ENCODE assay signal across 9 cellular contexts in genomic region chr5:88786217-88786560, GRCh38.
DNase-seq lines count a peak whose midpoint lies in the region; ATAC-seq, FAIRE-seq and TF ChIP-seq lines count a peak whose summit lies in the region.
"Had no signal": no experiment of that assay in that cellular context is flagged by ENCODE, and none has a peak within 500 bp of the region (broad histone marks: within the 10 kb centered on the region; RNA-seq: fewer than 3 reads in every experiment).

No MANE protein-coding gene starts in this region.

- H3K4me1 Mint-ChIP-seq in nephron progenitor cell = peaks cover 32% of the 10 kb centered on the region
- H3K4me1 Mint-ChIP-seq in effector memory CD8-positive, alpha-beta T cell (ENCODE audit: low read depth in 2 of 2) = no peaks in the 10 kb centered on the region

- no peak overlapping the region for H3K4me3 Mint-ChIP-seq in nephron progenitor cell
- H3K4me3 Mint-ChIP-seq in effector memory CD8-positive, alpha-beta T cell = no peak overlapping the region

- CTCF ChIA-PET in endothelial cell of umbilical vein (lab: Charles Lee) = interaction anchor here (1.1 to 1.6 kb wide), 4 partner anchors 39 to 97 kb away, joined by 3 to 6 read pairs (median 6); partner anchors contain the start of gene MEF2C

- in situ Hi-C loops in ACHN (cut with HindIII; ENCODE audit: low pct_ligation_motif_present, low pct_unique_long_range_greater_than_20kb, low sequenced_read_pairs) = no loop called here

- peak overlapping the region; percentile 97 for H3K27ac ChIP-seq in endothelial cell of umbilical vein (ENCODE audit: insufficient read depth, low read depth, low read length)

- no peaks in the 10 kb centered on the region for H3K9me1 ChIP-seq in endothelial cell of umbilical vein (replicated peaks; ENCODE audit: control insufficient read depth, extremely low read depth, insufficient read depth, low read length)

- no peaks in the 10 kb centered on the region for H3K9me2 ChIP-seq in Loucy (replicated peaks; ENCODE audit: low read depth, low read length)

- TF ChIP-seq POLR2A in endothelial cell of umbilical vein (IDR thresholded peaks at IDR 0.05; ENCODE audit: low read depth, low read length) = no peak

- H3K9me3 ChIP-seq in Loucy (ENCODE audit: insufficient read depth, low read depth, low read length) (no peaks in the 10 kb centered on the region), endothelial cell of umbilical vein (replicated peaks; ENCODE audit: control insufficient read depth, insufficient read depth, low read length) (no peaks in the 10 kb centered on the region)

- no peak for TF ChIP-seq CTCF in Loucy (conservative IDR thresholded peaks at IDR 0.05; ENCODE audit: low read length)
- no peak for TF ChIP-seq CTCF in endothelial cell of umbilical vein (IDR thresholded peaks at IDR 0.05; ENCODE audit: extremely low read depth in 1 of 2, insufficient read depth in 1 of 2, low read depth in 1 of 2, low read length in 2 of 2)
- TF ChIP-seq CTCF in nephron progenitor cell (IDR thresholded peaks at IDR 0.05) = no peak

- FAIRE-seq in endothelial cell of umbilical vein (lab: Jason Lieb, UNC) = no peak

- peak overlapping the region; percentile 45 for H3K4me3 ChIP-seq in Loucy (ENCODE audit: low read length, poor library complexity, severe bottlenecking)
- H3K4me3 ChIP-seq in endothelial cell of umbilical vein (replicated peaks in 1 of 3; ENCODE audit: insufficient read depth in 1 of 3, low read depth in 1 of 3, low read length in 3 of 3) = no peak overlapping the region

- no peaks in the 10 kb centered on the region for H3F3A ChIP-seq in Loucy (ENCODE audit: low read depth)

- no peaks in the 10 kb centered on the region for H3K36me3 Mint-ChIP-seq in nephron progenitor cell (ENCODE audit: low read depth)
- H3K36me3 Mint-ChIP-seq in effector memory CD8-positive, alpha-beta T cell (ENCODE audit: insufficient read depth) = no peaks in the 10 kb centered on the region

- intact Hi-C loops in endothelial cell of umbilical vein (cut with micrococcal nuclease) = loop anchor here (1.0 to 10.0 kb wide), 2 partner anchors 29 to 1619 kb away; partner anchors contain the start of gene CETN3

- H3K9me3 Mint-ChIP-seq in nephron progenitor cell = no peaks in the 10 kb centered on the region
- no peaks in the 10 kb centered on the region for H3K9me3 Mint-ChIP-seq in effector memory CD8-positive, alpha-beta T cell

- H3K36me3 ChIP-seq in Loucy (ENCODE audit: insufficient read depth, low read length) = no peaks in the 10 kb centered on the region
- H3K36me3 ChIP-seq in endothelial cell of umbilical vein (ENCODE audit: control insufficient read depth in 2 of 2, extremely low read depth in 1 of 2, insufficient read depth in 2 of 2, low read length in 2 of 2) = no peaks in the 10 kb centered on the region

- ATAC-seq in effector memory CD8-positive, alpha-beta T cell (replicated peaks) = no peak

- H3K27me3 Mint-ChIP-seq in nephron progenitor cell (ENCODE audit: low read depth, poor library complexity) = no peaks in the 10 kb centered on the region
- no peaks in the 10 kb centered on the region for H3K27me3 Mint-ChIP-seq in effector memory CD8-positive, alpha-beta T cell

- no peaks in the 10 kb centered on the region for H3K27me3 ChIP-seq in Loucy (ENCODE audit: insufficient read depth, low read length, poor library complexity, severe bottlenecking)
- no peaks in the 10 kb centered on the region for H3K27me3 ChIP-seq in endothelial cell of umbilical vein (ENCODE audit: control insufficient read depth in 2 of 2, insufficient read depth in 2 of 2, low read length in 2 of 2)

- H4K20me1 ChIP-seq in Loucy (ENCODE audit: insufficient read depth, low read length, poor library complexity, severe bottlenecking) (no peaks in the 10 kb centered on the region), endothelial cell of umbilical vein (replicated peaks; ENCODE audit: control insufficient read depth, extremely low read depth, insufficient read depth, low read length) (no peaks in the 10 kb centered on the region)

- peak overlapping the region; percentile 90 for H3K27ac Mint-ChIP-seq in nephron progenitor cell
- no peak overlapping the region for H3K27ac Mint-ChIP-seq in effector memory CD8-positive, alpha-beta T cell

- H3K79me2 ChIP-seq in Loucy (ENCODE audit: insufficient read depth, low read length) = no peaks in the 10 kb centered on the region
- no peaks in the 10 kb centered on the region for H3K79me2 ChIP-seq in endothelial cell of umbilical vein (ENCODE audit: control insufficient read depth, insufficient read depth, low read length)

- peak overlapping the region; percentile 65 for H3K4me2 ChIP-seq in Loucy (ENCODE audit: low read depth, low read length, poor library complexity, severe bottlenecking)
- H3K4me2 ChIP-seq in endothelial cell of umbilical vein (ENCODE audit: insufficient read depth, low read length) = peak overlapping the region; percentile 71

- dilution Hi-C loops in endothelial cell of umbilical vein (cut with MboI; ENCODE audit: extremely low pct_ligation_motif_present, low sequenced_read_pairs) = no loop called here

- H2AFZ ChIP-seq in Loucy (ENCODE audit: low read length) (no peak overlapping the region; the same call in 1 of the 2 replicates), endothelial cell of umbilical vein (ENCODE audit: low read depth, low read length) (no peak overlapping the region)

- POLR2A ChIA-PET in endothelial cell of umbilical vein (lab: Charles Lee) = interaction anchor here (0.8 to 1.2 kb wide), 2 partner anchors 40 to 97 kb away, joined by 3 read pairs; partner anchors contain the start of gene MEF2C

- DNase-seq in ACHN (peak; percentile 47), endothelial cell of umbilical vein (ENCODE audit: low read depth, low spot score) (no peak), nephron progenitor cell (no peak), SW 1271 (lab: John Stamatoyannopoulos, UW) (no peak), islet precursor cell (no peak)
- no peak for DNase-seq in stimulated activated naive CD4-positive, alpha-beta T cell treated with Interleukin-2 at 50 U/mL for 16 hours (lab: John Stamatoyannopoulos, UW)
- DNase-seq in effector memory CD8-positive, alpha-beta T cell = no peak
- DNase-seq: COR-L47 had no signal

- peaks cover 27% of the 10 kb centered on the region for H3K4me1 ChIP-seq in Loucy (ENCODE audit: insufficient read depth, low read length, poor library complexity, severe bottlenecking)
- H3K4me1 ChIP-seq in endothelial cell of umbilical vein (ENCODE audit: control insufficient read depth, extremely low read depth, insufficient read depth, low read length) = peaks cover 33% of the 10 kb centered on the region

- BruUV-seq in endothelial cell of umbilical vein (replicated peaks; lab: Mats Ljungman, UMichigan) = TSS peak; percentile 70

- H3K9ac ChIP-seq in Loucy (ENCODE audit: low read depth, low read length, poor library complexity, severe bottlenecking) (peak overlapping the region; percentile 27), endothelial cell of umbilical vein (replicated peaks; ENCODE audit: extremely low read depth, insufficient read depth, low read length) (peak overlapping the region; percentile 94)

TF ChIP-seq in endothelial cell of umbilical vein, 7 proteins besides CTCF, POLR2A, EP300 and RAD21:
- TF ChIP-seq POLR2AphosphoS5 (IDR thresholded peaks at IDR 0.05; ENCODE audit: insufficient read depth, low read depth, low read length) (no peak), MYC (IDR thresholded peaks at IDR 0.05; ENCODE audit: low read depth, low read length) (no peak)
